ENCODE assay signal across 25 cellular contexts in genomic region chr16:28843766-28844165, GRCh38. TPM values are rescaled to one million over a fixed set of nuclear protein-coding genes. Genes with fewer than 3 reads are reported as not detected.
DNase-seq lines count a peak whose midpoint lies in the region; ATAC-seq and TF ChIP-seq lines count a peak whose summit lies in the region.
"Had no signal": no experiment of that assay in that cellular context is flagged by ENCODE, and none has a peak within 500 bp of the region (broad histone marks: within the 10 kb centered on the region; RNA-seq: fewer than 3 reads in every experiment).

No MANE protein-coding gene starts in this region.

- POLR2A ChIA-PET in RWPE1 (lab: Yijun Ruan, JAX; ENCODE audit: low non-redundant PET) = no interaction called here

- no peak for TF ChIP-seq CTCF in RWPE1 (conservative IDR thresholded peaks at IDR 0.05; ENCODE audit: low read depth)
- no peak for TF ChIP-seq CTCF in right atrium auricular region (IDR thresholded peaks at IDR 0.05)

- DNase-seq in activated naive CD8-positive, alpha-beta T cell treated with anti-CD3 and anti-CD28 coated beads for 36 hours = no peak
- DNase-seq in RWPE1 (ENCODE audit: low spot score) (no peak), right atrium auricular region (ENCODE audit: low spot score) (no peak)
- no peak for DNase-seq in effector memory CD8-positive, alpha-beta T cell
- no peak for DNase-seq in stimulated activated CD4-positive, alpha-beta T cell treated with anti-CD3 and anti-CD28 coated beads, Interleukin-2, amount 100 ng/mL, for 24 hours
- DNase-seq: activated CD4-positive, alpha-beta T cell treated with anti-CD3 and anti-CD28 coated beads, Interleukin-2, amount 10 ng/mL, durations not matched to agents 7 days and 5 days; CD8-positive, alpha-beta memory T cell; cortex of kidney; effector memory CD4-positive, alpha-beta T cell; NCI-H1092 treated with DMSO at 0.1 percent for 48 hours; NCI-H2029; NCI-H510A treated with DMSO at 0.1 percent for 48 hours; occipital lobe; sigmoid colon; stimulated activated CD4-positive, alpha-beta T cell treated with anti-CD3 and anti-CD28 coated beads, Interleukin-4, amount 100 ng/mL, for 4 hours; upper lobe of right lung; WERI-Rb-1 had no signal

- no peak overlapping the region for H3K4me3 ChIP-seq in right atrium auricular region
- H3K4me3 ChIP-seq: prostate gland, sigmoid colon, SJSA1, upper lobe of right lung had no signal

- H3K4me1 Mint-ChIP-seq in activated naive CD8-positive, alpha-beta T cell (ENCODE audit: low read depth) = peaks cover 29% of the 10 kb centered on the region
- peaks cover 9% of the 10 kb centered on the region for H3K4me1 Mint-ChIP-seq in activated naive CD8-positive, alpha-beta T cell treated with anti-CD3 and anti-CD28 coated beads for 36 hours
- H3K4me1 Mint-ChIP-seq in effector memory CD8-positive, alpha-beta T cell (ENCODE audit: low read depth in 2 of 2) = peaks cover 28 to 30% of the 10 kb centered on the region in 2 donors
- peaks cover 32% of the 10 kb centered on the region for H3K4me1 Mint-ChIP-seq in stimulated activated memory B cell treated with anti-CD40 and anti-IgM and Interleukin-4, amounts not matched to agents 10 μg/mL and 1 μg/mL and 100 μg/mL, for 72 hours

- peaks cover 0 to 22% of the 10 kb centered on the region in 2 donors for H3K4me1 ChIP-seq in right atrium auricular region

- H3K9me3 Mint-ChIP-seq in activated naive CD8-positive, alpha-beta T cell (ENCODE audit: low read depth) = no peaks in the 10 kb centered on the region
- no peaks in the 10 kb centered on the region for H3K9me3 Mint-ChIP-seq in activated naive CD8-positive, alpha-beta T cell treated with anti-CD3 and anti-CD28 coated beads for 36 hours
- no peaks in the 10 kb centered on the region for H3K9me3 Mint-ChIP-seq in effector memory CD8-positive, alpha-beta T cell
- H3K9me3 Mint-ChIP-seq in stimulated activated memory B cell treated with anti-CD40 and anti-IgM and Interleukin-4, amounts not matched to agents 10 μg/mL and 1 μg/mL and 100 μg/mL, for 72 hours = no peaks in the 10 kb centered on the region
- H3K9me3 Mint-ChIP-seq: activated CD4-positive, alpha-beta T cell treated with anti-CD3 and anti-CD28 coated beads, Interleukin-2, amount 10 ng/mL, durations not matched to agents 7 days and 5 days; CD8-positive, alpha-beta memory T cell; memory B cell had no signal

- 0 out of 2 replicates have a peak overlapping the region, but pooled peaks have one; percentile 3 for H3K27ac ChIP-seq in RWPE1
- no peak overlapping the region for H3K27ac ChIP-seq in right atrium auricular region
- H3K27ac ChIP-seq: prostate gland, sigmoid colon, SJSA1, upper lobe of right lung, WERI-Rb-1 had no signal

- no peak overlapping the region for H3K27ac Mint-ChIP-seq in activated naive CD8-positive, alpha-beta T cell
- no peak overlapping the region for H3K27ac Mint-ChIP-seq in activated naive CD8-positive, alpha-beta T cell treated with anti-CD3 and anti-CD28 coated beads for 36 hours
- peak overlapping the region in 1 of 2 donors; percentile 95 for H3K27ac Mint-ChIP-seq in effector memory CD8-positive, alpha-beta T cell
- no peak overlapping the region for H3K27ac Mint-ChIP-seq in stimulated activated memory B cell treated with anti-CD40 and anti-IgM and Interleukin-4, amounts not matched to agents 10 μg/mL and 1 μg/mL and 100 μg/mL, for 72 hours

- H3K4me3 Mint-ChIP-seq in activated naive CD8-positive, alpha-beta T cell = peak overlapping the region; percentile 97
- no peak overlapping the region for H3K4me3 Mint-ChIP-seq in activated naive CD8-positive, alpha-beta T cell treated with anti-CD3 and anti-CD28 coated beads for 36 hours
- H3K4me3 Mint-ChIP-seq in effector memory CD8-positive, alpha-beta T cell = peak overlapping the region; percentile 19 to 94
- H3K4me3 Mint-ChIP-seq in stimulated activated memory B cell treated with anti-CD40 and anti-IgM and Interleukin-4, amounts not matched to agents 10 μg/mL and 1 μg/mL and 100 μg/mL, for 72 hours = peak overlapping the region; percentile 26

- H3K36me3 ChIP-seq in right atrium auricular region = peaks cover 37% of the 10 kb centered on the region

- H3K9me3 ChIP-seq in right atrium auricular region = no peaks in the 10 kb centered on the region
- H3K9me3 ChIP-seq: prostate gland, sigmoid colon, SJSA1, upper lobe of right lung had no signal

- ATAC-seq in effector memory CD8-positive, alpha-beta T cell (replicated peaks) = no peak
- ATAC-seq in stimulated activated memory B cell treated with anti-CD40 and anti-IgM and Interleukin-4, amounts not matched to agents 10 μg/mL and 1 μg/mL and 100 μg/mL, for 72 hours = no peak
- ATAC-seq: left lobe of liver, upper lobe of right lung had no signal

- CTCF ChIA-PET in RWPE1 (lab: Yijun Ruan, JAX) = no interaction called here

- H3K36me3 Mint-ChIP-seq in activated naive CD8-positive, alpha-beta T cell = peaks cover 9% of the 10 kb centered on the region
- peaks cover 34% of the 10 kb centered on the region for H3K36me3 Mint-ChIP-seq in activated naive CD8-positive, alpha-beta T cell treated with anti-CD3 and anti-CD28 coated beads for 36 hours
- peaks cover 35% of the 10 kb centered on the region for H3K36me3 Mint-ChIP-seq in effector memory CD8-positive, alpha-beta T cell (ENCODE audit: insufficient read depth)
- H3K36me3 Mint-ChIP-seq in stimulated activated memory B cell treated with anti-CD40 and anti-IgM and Interleukin-4, amounts not matched to agents 10 μg/mL and 1 μg/mL and 100 μg/mL, for 72 hours = peaks cover 42% of the 10 kb centered on the region

- H3K27me3 Mint-ChIP-seq in activated naive CD8-positive, alpha-beta T cell = no peaks in the 10 kb centered on the region
- H3K27me3 Mint-ChIP-seq in activated naive CD8-positive, alpha-beta T cell treated with anti-CD3 and anti-CD28 coated beads for 36 hours = no peaks in the 10 kb centered on the region
- H3K27me3 Mint-ChIP-seq in effector memory CD8-positive, alpha-beta T cell = no peaks in the 10 kb centered on the region
- no peaks in the 10 kb centered on the region for H3K27me3 Mint-ChIP-seq in stimulated activated memory B cell treated with anti-CD40 and anti-IgM and Interleukin-4, amounts not matched to agents 10 μg/mL and 1 μg/mL and 100 μg/mL, for 72 hours
- H3K27me3 Mint-ChIP-seq: activated CD4-positive, alpha-beta T cell treated with anti-CD3 and anti-CD28 coated beads, Interleukin-2, amount 10 ng/mL, durations not matched to agents 7 days and 5 days; CD8-positive, alpha-beta memory T cell; memory B cell had no signal

- no peaks in the 10 kb centered on the region for H3K27me3 ChIP-seq in right atrium auricular region
- H3K27me3 ChIP-seq: sigmoid colon, SJSA1, upper lobe of right lung had no signal

RNA-seq across cellular contexts. Expression of gene TUFM, which starts 2.4 kb away (rescaled TPM):
- total RNA-seq in activated naive CD8-positive, alpha-beta T cell treated with anti-CD3 and anti-CD28 coated beads for 36 hours = 100 to 1,000 TPM; 360 to 382 TPM
- total RNA-seq in right atrium auricular region = 100 to 1,000 TPM; 122 to 165 TPM

RNA-seq across cellular contexts. Expression of gene SH2B1, which starts 19.9 kb away (rescaled TPM):
- 10 to 100 TPM; 33.8 to 34.7 TPM for total RNA-seq in activated naive CD8-positive, alpha-beta T cell treated with anti-CD3 and anti-CD28 coated beads for 36 hours
- total RNA-seq in right atrium auricular region = 10 to 100 TPM; 31.9 to 36.7 TPM

RNA-seq across cellular contexts. Expression of gene ATXN2L, which starts 21.0 kb away (rescaled TPM):
- 100 to 1,000 TPM; 296 to 308 TPM for total RNA-seq in activated naive CD8-positive, alpha-beta T cell treated with anti-CD3 and anti-CD28 coated beads for 36 hours
- 10 to 100 TPM; 26.0 to 55.1 TPM for total RNA-seq in right atrium auricular region

RNA-seq across cellular contexts. Expression of gene ATP2A1, which starts 34.5 kb away (rescaled TPM):
- total RNA-seq in activated naive CD8-positive, alpha-beta T cell treated with anti-CD3 and anti-CD28 coated beads for 36 hours = 1 to 10 TPM; 2.0 to 2.8 TPM
- under 1 TPM in 1 of 2 donors, not detected in 1; 0.26 TPM for total RNA-seq in right atrium auricular region
- total RNA-seq: M059J, RPMI7951 had no signal

Comparison
In these comparisons a context has a peak if more than half of its experiments do, and no peak if none do; other contexts are left out.
1. RNA of gene ATXN2L, which starts 21.0 kb away (total RNA-seq): 296 to 308 TPM in activated naive CD8-positive, alpha-beta T cell treated with anti-CD3 and anti-CD28 coated beads for 36 hours; 26.0 to 55.1 TPM in right atrium auricular region; every median in the first group is over 4 times any median in the second.